In genomic region chr10:119364941-119365340, GRCh38 we compare ENCODE assay signal across 22 cellular contexts.
DNase-seq lines count a peak whose midpoint lies in the region; ATAC-seq and TF ChIP-seq lines count a peak whose summit lies in the region.
"Had no signal": no experiment of that assay in that cellular context is flagged by ENCODE, and none has a peak within 500 bp of the region (broad histone marks: within the 10 kb centered on the region; RNA-seq: fewer than 3 reads in every experiment).

No MANE protein-coding gene starts in this region.

- no peak for DNase-seq in BJ (ENCODE audit: low read depth)
- DNase-seq in SK-N-MC (ENCODE audit: low read depth, low spot score) = peak; percentile 44
- DNase-seq in fibroblast of lung (ENCODE audit: low read depth in 2 of 2) = peak; percentile 44 to 59
- DNase-seq in mesendoderm = no peak
- DNase-seq in Peyer's patch = no peak
- DNase-seq: activated B cell treated with CpG ODN at 0.5 μM for 24 hours; activated CD8-positive, alpha-beta memory T cell treated with anti-CD3 and anti-CD28 coated beads, Interleukin-2, amount 50 U/mL, for 48 hours; activated naive CD4-positive, alpha-beta T cell treated with anti-CD3 and anti-CD28 coated beads, Interleukin-2, amount 50 U/mL, for 16 hours; DMS153; mammary epithelial cell; NCI-H1694 treated with DMSO at 0.1 percent for 48 hours; NCI-H524; T-helper 1 cell had no signal

- no CpG with 5 or more reads among the region's 4 CpGs for WGBS in mesendoderm (ENCODE audit: extremely low coverage, insufficient coverage, low lambda C conversion rate)

- H2BK15ac ChIP-seq in mesendoderm (replicated peaks; ENCODE audit: low read depth) = no peak overlapping the region

- H3K36me3 Mint-ChIP-seq in nephron (ENCODE audit: low read depth) = no peaks in the 10 kb centered on the region

- no peaks in the 10 kb centered on the region for H3K79me1 ChIP-seq in mesendoderm (ENCODE audit: low read length)

- H3K4me3 ChIP-seq in BJ (ENCODE audit: low read depth, low read length) (no peak overlapping the region), SK-N-MC (peak overlapping the region; percentile 42; the same call in 1 of the 2 replicates), fibroblast of lung (replicated peaks in 1 of 4; ENCODE audit: control extremely low read depth in 1 of 4, insufficient read depth in 1 of 4, low read depth in 3 of 4, low read length in 4 of 4) (no peak overlapping the region), mesendoderm (ENCODE audit: low read length) (no peak overlapping the region), Peyer's patch (no peak overlapping the region)
- H3K4me3 ChIP-seq: HAP-1, skin epidermis had no signal

- H3K4ac ChIP-seq in mesendoderm (ENCODE audit: low read depth, low read length) = no peak overlapping the region

- H3K79me2 ChIP-seq in fibroblast of lung (ENCODE audit: control insufficient read depth, insufficient read depth, low read length) = peaks cover 18% of the 10 kb centered on the region
- H3K79me2 ChIP-seq in mesendoderm (ENCODE audit: control insufficient read depth, insufficient read depth, low read length) = no peaks in the 10 kb centered on the region

- no peak overlapping the region for H4K8ac ChIP-seq in mesendoderm (ENCODE audit: low read depth, low read length)

- no peaks in the 10 kb centered on the region for H3K9me3 Mint-ChIP-seq in nephron
- H3K9me3 Mint-ChIP-seq: activated B cell treated with CpG ODN at 0.5 μM for 24 hours had no signal

- TF ChIP-seq CTCF in BJ (IDR thresholded peaks at IDR 0.05; ENCODE audit: insufficient read depth, low read depth, low read length) (peak; percentile 27), fibroblast of lung (conservative IDR thresholded peaks at IDR 0.05 in 1 of 2, IDR thresholded peaks at IDR 0.05 in 1 of 2; ENCODE audit: low read depth in 1 of 2, low read length in 2 of 2) (peak in 1 of 2 donors; percentile 22), nephron (IDR thresholded peaks at IDR 0.05; ENCODE audit: unreplicated experiment in 3 of 3) (peak in 1 of 3 experiments; percentile 16), Peyer's patch (IDR thresholded peaks at IDR 0.05) (no peak)

- H2BK5ac ChIP-seq in mesendoderm (ENCODE audit: low read length) = no peak overlapping the region

- H3K4me1 Mint-ChIP-seq in nephron = peaks cover 75% of the 10 kb centered on the region

- no peak overlapping the region for H3K4me2 ChIP-seq in fibroblast of lung (ENCODE audit: extremely low read depth, insufficient read depth, low read length)
- no peak overlapping the region for H3K4me2 ChIP-seq in mesendoderm (ENCODE audit: low read length)
- H3K4me2 ChIP-seq: KMS-11 had no signal

- no peaks in the 10 kb centered on the region for H4K20me1 ChIP-seq in fibroblast of lung (ENCODE audit: control insufficient read depth, extremely low read depth, insufficient read depth, low read length)

- no peak overlapping the region for H3K18ac ChIP-seq in mesendoderm (ENCODE audit: low read length)

- TF ChIP-seq POLR2A in Peyer's patch (IDR thresholded peaks at IDR 0.05) = no peak

- H3K27me3 Mint-ChIP-seq in nephron (ENCODE audit: low read depth) = peaks cover 4% of the 10 kb centered on the region
- H3K27me3 Mint-ChIP-seq: activated B cell treated with CpG ODN at 0.5 μM for 24 hours, B cell had no signal

- H2BK120ac ChIP-seq in mesendoderm (ENCODE audit: low read depth, low read length) = no peak overlapping the region

- H3K27ac ChIP-seq in SK-N-MC = peak overlapping the region; percentile 92
- H3K27ac ChIP-seq in fibroblast of lung (ENCODE audit: insufficient read depth, low read length) = peak overlapping the region; percentile 50
- H3K27ac ChIP-seq in mesendoderm (ENCODE audit: low read depth, low read length) = no peak overlapping the region
- H3K27ac ChIP-seq in Peyer's patch = no peak overlapping the region
- H3K27ac ChIP-seq: epithelial cell of prostate, KMS-11 had no signal

- no peak overlapping the region for H3K23ac ChIP-seq in mesendoderm (ENCODE audit: low read length)

- H3K4me1 ChIP-seq in fibroblast of lung (ENCODE audit: control insufficient read depth, extremely low read depth, insufficient read depth, low read length) = peaks cover 52% of the 10 kb centered on the region
- H3K4me1 ChIP-seq in mesendoderm (ENCODE audit: control insufficient read depth, low read depth, low read length) = peaks cover 4% of the 10 kb centered on the region
- peaks cover 0 to 38% (median 7%) of the 10 kb centered on the region in 4 donors for H3K4me1 ChIP-seq in Peyer's patch

- CTCF ChIA-PET in BJ (lab: Yijun Ruan, JAX) = interaction anchor here (0.6 to 3.0 kb wide), 11 partner anchors 13 to 166 kb away, joined by 3 to 13 read pairs (median 3); partner anchors contain the start of gene GRK5

- no peaks in the 10 kb centered on the region for H3K27me3 ChIP-seq in BJ (ENCODE audit: control insufficient read depth, insufficient read depth, low read length)
- no peaks in the 10 kb centered on the region for H3K27me3 ChIP-seq in fibroblast of lung (ENCODE audit: control insufficient read depth, insufficient read depth, low read length)
- H3K27me3 ChIP-seq in mesendoderm (ENCODE audit: insufficient read depth, low read length, poor library complexity) = no peaks in the 10 kb centered on the region
- H3K27me3 ChIP-seq in Peyer's patch = no peaks in the 10 kb centered on the region

- H3K9me3 ChIP-seq in SK-N-MC (ENCODE audit: low read depth, low read length) (no peaks in the 10 kb centered on the region), fibroblast of lung (ENCODE audit: control insufficient read depth, insufficient read depth, low read depth, low read length) (no peaks in the 10 kb centered on the region), Peyer's patch (no peaks in the 10 kb centered on the region)
- H3K9me3 ChIP-seq: HAP-1 had no signal

- no peak overlapping the region for H2AFZ ChIP-seq in fibroblast of lung (ENCODE audit: low read length)

- ATAC-seq in HG03442 (IDR thresholded peaks at IDR 0.05; ENCODE audit: unreplicated experiment) (no peak), HG03045 (IDR thresholded peaks at IDR 0.05; ENCODE audit: unreplicated experiment) (no peak)
- ATAC-seq: Panc1 had no signal

- POLR2A ChIA-PET in BJ (lab: Charles Lee) = no interaction called here

- H3K36me3 ChIP-seq in BJ (ENCODE audit: control insufficient read depth, insufficient read depth, low read length) = no peaks in the 10 kb centered on the region
- H3K36me3 ChIP-seq in SK-N-MC (ENCODE audit: insufficient read depth, low read length) = no peaks in the 10 kb centered on the region
- H3K36me3 ChIP-seq in fibroblast of lung (ENCODE audit: control insufficient read depth, insufficient read depth, low read length) = no peaks in the 10 kb centered on the region
- H3K36me3 ChIP-seq in mesendoderm (ENCODE audit: control insufficient read depth, insufficient read depth, low read length) = no peaks in the 10 kb centered on the region
- H3K36me3 ChIP-seq in Peyer's patch = no peaks in the 10 kb centered on the region
- H3K36me3 ChIP-seq: HAP-1 had no signal

- no peak overlapping the region for H4K5ac ChIP-seq in mesendoderm (ENCODE audit: low read length)

- H2AK5ac ChIP-seq in mesendoderm (ENCODE audit: low read length) = no peak overlapping the region

- no peak overlapping the region for H3K9ac ChIP-seq in SK-N-MC (ENCODE audit: insufficient read length)
- no peak overlapping the region for H3K9ac ChIP-seq in fibroblast of lung (ENCODE audit: insufficient read depth, low read length)
- H3K9ac ChIP-seq in mesendoderm (ENCODE audit: low read length) = no peak overlapping the region
- H3K9ac ChIP-seq: KMS-11 had no signal

- H3K56ac ChIP-seq in mesendoderm (ENCODE audit: low read length) = no peak overlapping the region

- peak overlapping the region; percentile 5 to 53 (median 32) for H3K4me3 Mint-ChIP-seq in nephron
- H3K4me3 Mint-ChIP-seq: activated B cell treated with CpG ODN at 0.5 μM for 24 hours, B cell had no signal

- H3K27ac Mint-ChIP-seq in nephron = peak overlapping the region; percentile 88 to 92 (median 89)
- H3K27ac Mint-ChIP-seq: activated B cell treated with CpG ODN at 0.5 μM for 24 hours, B cell had no signal

Comparison
In these comparisons a context has a peak if more than half of its experiments do, and no peak if none do; other contexts are left out.
1. DNase-seq: peak in SK-N-MC (single experiment) and fibroblast of lung (2 of 2); none in BJ (single experiment), mesendoderm (single experiment) and Peyer's patch (0 of 3).
2. H3K27ac ChIP-seq: peak in SK-N-MC (single experiment) and fibroblast of lung (single experiment); none in mesendoderm (single experiment) and Peyer's patch (0 of 4).